In the genomic region with DNA sequence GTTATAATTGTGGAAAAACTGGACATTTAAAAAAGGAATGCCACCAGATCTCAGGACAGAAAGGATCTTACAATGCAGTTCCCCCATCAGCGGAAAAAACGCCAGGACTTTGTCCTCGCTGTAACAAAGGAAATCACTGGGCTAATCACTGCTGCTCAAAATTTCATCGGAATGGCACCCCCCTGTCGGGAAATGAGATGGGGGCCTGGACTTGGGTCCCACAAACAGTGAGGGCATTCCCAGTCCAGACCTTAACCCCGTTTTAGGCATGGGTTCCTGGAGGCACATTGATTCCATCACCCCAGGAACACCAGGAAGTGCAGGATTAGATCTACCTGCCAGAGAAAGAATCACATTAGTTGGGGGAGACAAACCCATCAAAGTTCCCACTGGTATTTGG, we compare ENCODE assay signal across 13 cellular contexts. TPM values are rescaled to one million over a fixed set of nuclear protein-coding genes. Genes with fewer than 3 reads are reported as not detected.
"Had no signal": no experiment of that assay in that cellular context is flagged by ENCODE, and none has a peak within 500 bp of the region (broad histone marks: within the 10 kb centered on the region; RNA-seq: fewer than 3 reads in every experiment).

No MANE protein-coding gene starts in this region.

RNA-seq across cellular contexts. Expression of a gene that starts 16.3 kb away (rescaled TPM):
- total RNA-seq: stomach, subcutaneous adipose tissue, suprapubic skin, temporal lobe, testis, thoracic aorta, thyroid gland, tibial nerve, upper lobe of left lung, upper lobe of right lung, urinary bladder, uterus, vagina had no signal
